In the genomic region with DNA sequence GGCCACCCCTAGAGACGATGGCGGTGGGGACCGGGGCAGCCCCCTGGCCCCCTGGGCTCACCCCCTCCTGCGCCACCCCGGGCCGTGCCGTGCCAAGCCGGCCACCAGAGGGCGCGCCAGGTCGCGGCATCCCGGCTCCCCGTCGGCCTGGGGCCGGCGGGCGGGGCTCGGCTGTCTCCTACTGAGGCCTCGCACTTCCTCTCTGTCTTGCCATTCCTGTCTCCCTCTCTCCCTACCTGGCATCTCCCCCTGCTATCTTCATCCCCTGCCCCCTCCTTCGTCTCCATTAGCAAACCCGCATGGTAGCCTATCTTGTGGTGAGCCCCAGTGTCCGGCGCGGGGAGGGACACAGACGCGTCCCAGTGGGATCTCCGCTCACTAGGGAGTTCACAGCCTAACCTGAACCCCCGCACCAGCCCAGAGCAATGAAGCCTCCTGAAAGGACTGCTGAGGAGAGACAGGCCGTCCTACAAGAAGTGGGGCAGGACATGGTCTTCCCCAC, we compare ENCODE assay signal across 9 cellular contexts. TPM values are rescaled to one million over a fixed set of nuclear protein-coding genes. Genes with fewer than 3 reads are reported as not detected.
DNase-seq lines count a peak whose midpoint lies in the region; ATAC-seq and TF ChIP-seq lines count a peak whose summit lies in the region.
"Had no signal": no experiment of that assay in that cellular context is flagged by ENCODE, and none has a peak within 500 bp of the region (broad histone marks: within the 10 kb centered on the region; RNA-seq: fewer than 3 reads in every experiment).

No MANE protein-coding gene starts in this region.

- peak; percentile 97 for ATAC-seq in CD4-positive, alpha-beta T cell (ENCODE audit: poor library complexity)
- peak; percentile 96 for ATAC-seq in GM19463 (IDR thresholded peaks at IDR 0.05; ENCODE audit: unreplicated experiment)
- ATAC-seq in HG03571 (IDR thresholded peaks at IDR 0.05; ENCODE audit: unreplicated experiment): peak; percentile 99
- ATAC-seq in Panc1: peak; percentile 99
- ATAC-seq in natural killer cell treated with Interleukin-12 subunit alpha and Interleukin-12 subunit beta and Interleukin-15 and Interleukin-18, amount 100 ng/mL, for 72 hours: peak; percentile 92 to 96

- H3K27me3 Mint-ChIP-seq in CD4-positive, alpha-beta T cell: peaks cover 21% of the 10 kb centered on the region
- peaks cover 14% of the 10 kb centered on the region for H3K27me3 Mint-ChIP-seq in activated T-helper 1 cell treated with anti-CD3 and anti-CD28 coated beads, Interleukin-12 subunit alpha, Interleukin-12 subunit beta, Interleukin-2, Interleukin-4 antibody, amounts not matched to agents 30 ng/mL and 10 ng/mL and 1 ng/mL, durations not matched to agents 14 hours and 24 hours and 36 hours (ENCODE audit: insufficient read depth)
- H3K27me3 Mint-ChIP-seq in natural killer cell treated with Interleukin-12 subunit alpha and Interleukin-12 subunit beta and Interleukin-15 and Interleukin-18, amount 100 ng/mL, for 72 hours: peaks cover 20 to 24% of the 10 kb centered on the region in 2 donors

- H3K4me3 ChIP-seq in Panc1 (ENCODE audit: low read depth in 2 of 2, low read length in 2 of 2): peak overlapping the region; percentile 42 to 62

- peaks cover 4% of the 10 kb centered on the region for H3K4me1 ChIP-seq in Panc1 (ENCODE audit: control insufficient read depth, insufficient read depth, low read length)

- H3K9me3 Mint-ChIP-seq in CD4-positive, alpha-beta T cell: no peaks in the 10 kb centered on the region
- H3K9me3 Mint-ChIP-seq in activated T-helper 1 cell treated with anti-CD3 and anti-CD28 coated beads, Interleukin-12 subunit alpha, Interleukin-12 subunit beta, Interleukin-2, Interleukin-4 antibody, amounts not matched to agents 30 ng/mL and 10 ng/mL and 1 ng/mL, durations not matched to agents 14 hours and 24 hours and 36 hours: no peaks in the 10 kb centered on the region
- H3K9me3 Mint-ChIP-seq in natural killer cell treated with Interleukin-12 subunit alpha and Interleukin-12 subunit beta and Interleukin-15 and Interleukin-18, amount 100 ng/mL, for 72 hours: no peaks in the 10 kb centered on the region

- H3K27me3 ChIP-seq in CD4-positive, alpha-beta T cell (ENCODE audit: control insufficient read depth, insufficient read depth, low read length): peaks cover 5% of the 10 kb centered on the region
- no peaks in the 10 kb centered on the region for H3K27me3 ChIP-seq in Panc1 (ENCODE audit: control insufficient read depth, insufficient read depth, low read length)

- in situ Hi-C loops in Panc1 (cut with HindIII; ENCODE audit: low pct_unique_long_range_greater_than_20kb, low sequenced_read_pairs): no loop called here

- peak overlapping the region; percentile 78 for H3K4me3 Mint-ChIP-seq in CD4-positive, alpha-beta T cell
- H3K4me3 Mint-ChIP-seq in activated T-helper 1 cell treated with anti-CD3 and anti-CD28 coated beads, Interleukin-12 subunit alpha, Interleukin-12 subunit beta, Interleukin-2, Interleukin-4 antibody, amounts not matched to agents 30 ng/mL and 10 ng/mL and 1 ng/mL, durations not matched to agents 14 hours and 24 hours and 36 hours: peak overlapping the region; percentile 68
- H3K4me3 Mint-ChIP-seq in natural killer cell treated with Interleukin-12 subunit alpha and Interleukin-12 subunit beta and Interleukin-15 and Interleukin-18, amount 100 ng/mL, for 72 hours: peak overlapping the region; percentile 79

- H3K4me1 Mint-ChIP-seq in CD4-positive, alpha-beta T cell (ENCODE audit: low read depth): no peaks in the 10 kb centered on the region
- H3K4me1 Mint-ChIP-seq in activated T-helper 1 cell treated with anti-CD3 and anti-CD28 coated beads, Interleukin-12 subunit alpha, Interleukin-12 subunit beta, Interleukin-2, Interleukin-4 antibody, amounts not matched to agents 30 ng/mL and 10 ng/mL and 1 ng/mL, durations not matched to agents 14 hours and 24 hours and 36 hours (ENCODE audit: low read depth): peaks cover 4% of the 10 kb centered on the region
- peaks cover 4 to 12% of the 10 kb centered on the region in 2 donors for H3K4me1 Mint-ChIP-seq in natural killer cell treated with Interleukin-12 subunit alpha and Interleukin-12 subunit beta and Interleukin-15 and Interleukin-18, amount 100 ng/mL, for 72 hours (ENCODE audit: low read depth in 2 of 2)

- H3K27ac Mint-ChIP-seq in CD4-positive, alpha-beta T cell: no peak overlapping the region
- no peak overlapping the region for H3K27ac Mint-ChIP-seq in activated T-helper 1 cell treated with anti-CD3 and anti-CD28 coated beads, Interleukin-12 subunit alpha, Interleukin-12 subunit beta, Interleukin-2, Interleukin-4 antibody, amounts not matched to agents 30 ng/mL and 10 ng/mL and 1 ng/mL, durations not matched to agents 14 hours and 24 hours and 36 hours
- peak overlapping the region in 1 of 2 donors; percentile 62 for H3K27ac Mint-ChIP-seq in natural killer cell treated with Interleukin-12 subunit alpha and Interleukin-12 subunit beta and Interleukin-15 and Interleukin-18, amount 100 ng/mL, for 72 hours

- intact Hi-C loops in CD4-positive, alpha-beta T cell (cut with DNase I, micrococcal nuclease): loop anchor here (1.0 to 5.0 kb wide), 3 partner anchors 146 to 757 kb away; no protein-coding TSS in a partner anchor
- intact Hi-C loops in Panc1 (cut with micrococcal nuclease; ENCODE audit: unreplicated experiment): loop anchor here (1.0 kb wide), 2 partner anchors 146 to 192 kb away; no protein-coding TSS in a partner anchor
- intact Hi-C loops in activated T-helper 1 cell treated with anti-CD3 and anti-CD28 coated beads, Interleukin-12 subunit alpha, Interleukin-12 subunit beta, Interleukin-2, Interleukin-4 antibody, amounts not matched to agents 30 ng/mL and 10 ng/mL and 1 ng/mL, durations not matched to agents 14 hours and 24 hours and 36 hours (cut with micrococcal nuclease): loop anchor here (1.0 to 5.0 kb wide), 4 partner anchors 82 to 193 kb away; partner anchors contain the start of gene PWWP2A

- CTCF ChIA-PET in CD4-positive, alpha-beta T cell (lab: Charles Lee): interaction anchor here (0.9 kb wide), 2 partner anchors 10 to 192 kb away, joined by 3 read pairs; no protein-coding TSS in a partner anchor
- CTCF ChIA-PET in Panc1 (lab: Charles Lee): interaction anchor here (1.0 to 2.5 kb wide), 3 partner anchors 113 to 146 kb away, joined by 3 to 8 read pairs (median 3); partner anchors contain the start of gene CCNJL

- H3K9me3 ChIP-seq in CD4-positive, alpha-beta T cell (ENCODE audit: control insufficient read depth, low read length): no peaks in the 10 kb centered on the region
- no peaks in the 10 kb centered on the region for H3K9me3 ChIP-seq in Panc1 (ENCODE audit: control insufficient read depth, insufficient read depth, low read depth, low read length)

- H3K27ac ChIP-seq in CD4-positive, alpha-beta T cell (ENCODE audit: low read depth, low read length): no peak overlapping the region
- H3K27ac ChIP-seq in Panc1 (ENCODE audit: low read length): peak overlapping the region; percentile 80

- H3K36me3 ChIP-seq in Panc1 (ENCODE audit: control insufficient read depth, insufficient read depth, low read length): no peaks in the 10 kb centered on the region

- peak; percentile 45 to 76 (median 61) for DNase-seq in CD4-positive, alpha-beta T cell
- DNase-seq in Panc1 (ENCODE audit: low read depth, low spot score): no peak
- DNase-seq in activated T-helper 1 cell treated with anti-CD3 and anti-CD28 coated beads, Interleukin-12 subunit alpha, Interleukin-12 subunit beta, Interleukin-2, Interleukin-4 antibody, amounts not matched to agents 30 ng/mL and 10 ng/mL and 1 ng/mL, durations not matched to agents 14 hours and 24 hours and 36 hours (ENCODE audit: low spot score): peak; percentile 58
- DNase-seq in fibroblast of peridontal ligament (ENCODE audit: extremely low read depth): peak; percentile 40
- DNase-seq in natural killer cell treated with Interleukin-12 subunit alpha and Interleukin-12 subunit beta and Interleukin-15 and Interleukin-18, amount 100 ng/mL, for 72 hours (ENCODE audit: low spot score): peak; percentile 82
- DNase-seq in stimulated activated naive CD4-positive, alpha-beta T cell (lab: John Stamatoyannopoulos, UW): peak; percentile 26 to 75 (median 46)

- POLR2A ChIA-PET in CD4-positive, alpha-beta T cell (lab: Charles Lee): no interaction called here
- POLR2A ChIA-PET in Panc1 (lab: Charles Lee): no interaction called here

- BruUV-seq in Panc1 (replicated peaks; lab: Mats Ljungman, UMichigan): no TSS peak

- no peaks in the 10 kb centered on the region for H3K36me3 Mint-ChIP-seq in CD4-positive, alpha-beta T cell (ENCODE audit: low read depth)
- no peaks in the 10 kb centered on the region for H3K36me3 Mint-ChIP-seq in activated T-helper 1 cell treated with anti-CD3 and anti-CD28 coated beads, Interleukin-12 subunit alpha, Interleukin-12 subunit beta, Interleukin-2, Interleukin-4 antibody, amounts not matched to agents 30 ng/mL and 10 ng/mL and 1 ng/mL, durations not matched to agents 14 hours and 24 hours and 36 hours (ENCODE audit: low read depth)
- no peaks in the 10 kb centered on the region for H3K36me3 Mint-ChIP-seq in natural killer cell treated with Interleukin-12 subunit alpha and Interleukin-12 subunit beta and Interleukin-15 and Interleukin-18, amount 100 ng/mL, for 72 hours

- TF ChIP-seq CTCF in CD4-positive, alpha-beta T cell (IDR thresholded peaks at IDR 0.05): peak; percentile 82
- peak; percentile 98 for TF ChIP-seq CTCF in Panc1 (IDR thresholded peaks at IDR 0.05)

RNA-seq across cellular contexts. Expression of gene FABP6, which starts 29.8 kb away (rescaled TPM):
- total RNA-seq in CD4-positive, alpha-beta T cell: not detected
- 0.31 TPM for total RNA-seq in Panc1 (2021; ENCODE audit: unreplicated experiment)
- not detected for polyA plus RNA-seq in Panc1 (2012; ENCODE audit: insufficient read length)
- not detected in 2 replicates for total RNA-seq in activated T-helper 1 cell treated with anti-CD3 and anti-CD28 coated beads, Interleukin-12 subunit alpha, Interleukin-12 subunit beta, Interleukin-2, Interleukin-4 antibody, amounts not matched to agents 30 ng/mL and 10 ng/mL and 1 ng/mL, durations not matched to agents 14 hours and 24 hours and 36 hours
- total RNA-seq in natural killer cell treated with Interleukin-12 subunit alpha and Interleukin-12 subunit beta and Interleukin-15 and Interleukin-18, amount 100 ng/mL, for 72 hours: not detected
- total RNA-seq: activated CD8-positive, alpha-beta memory T cell treated with anti-CD3 and anti-CD28 coated beads for 36 hours had no signal
